In the genomic region with DNA sequence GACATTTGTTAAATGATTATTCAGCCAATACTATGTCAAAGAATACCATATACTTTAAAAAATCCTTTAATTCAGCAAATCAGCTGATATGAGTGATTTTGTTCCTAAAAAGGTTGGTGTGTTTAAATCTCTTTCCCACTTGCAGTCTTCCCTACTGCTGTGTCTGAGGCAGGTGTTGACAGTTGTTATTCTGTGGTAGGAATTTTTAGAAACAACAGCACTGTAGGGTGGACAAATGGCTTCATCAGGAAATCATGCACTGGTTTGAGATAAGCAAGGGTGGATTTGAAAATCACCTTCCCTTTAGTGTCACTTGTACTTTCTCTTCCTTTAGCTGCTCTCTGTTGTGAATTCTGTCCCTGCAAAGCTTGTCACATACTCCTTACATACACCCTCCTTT, we compare ENCODE assay signal across 19 cellular contexts.
"Had no signal": no experiment of that assay in that cellular context is flagged by ENCODE, and none has a peak within 500 bp of the region (broad histone marks: within the 10 kb centered on the region; RNA-seq: fewer than 3 reads in every experiment).

No MANE protein-coding gene starts in this region.

- H3K9me3 Mint-ChIP-seq: nephron progenitor cell; stimulated activated effector memory CD8-positive, alpha-beta T cell treated with anti-CD3 and anti-CD28 coated beads, Interleukin-12 subunit alpha, Interleukin-12 subunit beta, amount 100 ng/mL, for 72 hours had no signal

- H3K27me3 ChIP-seq: left lung, thyroid gland had no signal

- FAIRE-seq: endometrium, keratinocyte, urothelium cell line had no signal

- H3K4me3 Mint-ChIP-seq: activated CD8-positive, alpha-beta memory T cell treated with anti-CD3 and anti-CD28 coated beads, Interleukin-2, amount 10 ng/mL, durations not matched to agents 7 days and 5 days; nephron progenitor cell; stimulated activated effector memory CD8-positive, alpha-beta T cell treated with anti-CD3 and anti-CD28 coated beads, Interleukin-12 subunit alpha, Interleukin-12 subunit beta, amount 100 ng/mL, for 72 hours had no signal

- DNase-seq: activated CD4-positive, alpha-beta T cell treated with anti-CD3 and anti-CD28 coated beads, Interleukin-2, amount 50 U/mL, for 48 hours; activated CD8-positive, alpha-beta memory T cell treated with anti-CD3 and anti-CD28 coated beads, Interleukin-2, amount 10 ng/mL, durations not matched to agents 7 days and 5 days; activated naive CD4-positive, alpha-beta T cell treated with anti-CD3 and anti-CD28 coated beads, Interleukin-2, amount 50 U/mL, for 16 hours; activated T-cell treated with anti-CD3 and anti-CD28 coated beads, Interleukin-2, amount 50 U/mL, for 1 hour; hippocampal formation; left lung; nephron progenitor cell; occipital lobe; stimulated activated CD4-positive, alpha-beta T cell treated with anti-CD3 and anti-CD28 coated beads, Interleukin-1b, Interleukin-23, amount 100 ng/mL, for 48 hours; T-helper 9 cell; thyroid gland; WERI-Rb-1 had no signal

- H3K4me1 ChIP-seq: left lung had no signal

- ATAC-seq: activated CD8-positive, alpha-beta memory T cell treated with anti-CD3 and anti-CD28 coated beads, Interleukin-2, amount 10 ng/mL, durations not matched to agents 7 days and 5 days; esophagus mucosa; left lung; sciatic nerve; stimulated activated effector memory CD8-positive, alpha-beta T cell treated with anti-CD3 and anti-CD28 coated beads, Interleukin-12 subunit alpha, Interleukin-12 subunit beta, amount 100 ng/mL, for 72 hours had no signal

- H3K9me3 ChIP-seq: left lung, thyroid gland had no signal

- H3K27me3 Mint-ChIP-seq: progenitor cell of endocrine pancreas had no signal

- H3K36me3 ChIP-seq: left lung, thyroid gland, WERI-Rb-1 had no signal

- H3K27ac Mint-ChIP-seq: activated CD8-positive, alpha-beta memory T cell treated with anti-CD3 and anti-CD28 coated beads, Interleukin-2, amount 10 ng/mL, durations not matched to agents 7 days and 5 days; progenitor cell of endocrine pancreas; stimulated activated effector memory CD8-positive, alpha-beta T cell treated with anti-CD3 and anti-CD28 coated beads, Interleukin-12 subunit alpha, Interleukin-12 subunit beta, amount 100 ng/mL, for 72 hours had no signal

- H3K36me3 Mint-ChIP-seq: stimulated activated effector memory CD8-positive, alpha-beta T cell treated with anti-CD3 and anti-CD28 coated beads, Interleukin-12 subunit alpha, Interleukin-12 subunit beta, amount 100 ng/mL, for 72 hours had no signal

- H3K4me3 ChIP-seq: left lung, thyroid gland had no signal

- H3K27ac ChIP-seq: thyroid gland, WERI-Rb-1 had no signal
